ENCODE assay signal across 16 cellular contexts in the genomic region with DNA sequence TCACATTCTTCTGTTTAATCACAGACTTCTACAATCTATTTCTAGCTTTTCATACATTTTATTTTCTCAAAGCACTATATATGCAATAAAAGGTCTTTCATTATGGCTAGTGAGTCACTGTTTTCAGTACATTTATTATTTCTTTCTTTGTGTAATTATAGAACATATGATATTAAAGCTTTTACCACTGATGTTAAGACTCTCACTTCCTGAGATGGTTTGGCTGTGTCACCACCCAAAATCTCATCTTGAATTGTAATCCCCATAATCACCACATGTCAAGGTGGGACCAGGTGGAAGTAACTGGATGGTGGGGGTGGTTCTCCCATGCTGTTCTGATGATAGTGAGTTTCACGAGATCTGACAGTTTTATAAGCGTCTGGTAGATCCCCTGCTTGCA. TPM values are rescaled to one million over a fixed set of nuclear protein-coding genes. Genes with fewer than 3 reads are reported as not detected.
DNase-seq lines count a peak whose midpoint lies in the region; ATAC-seq and FAIRE-seq lines count a peak whose summit lies in the region.
"Had no signal": no experiment of that assay in that cellular context is flagged by ENCODE, and none has a peak within 500 bp of the region (broad histone marks: within the 10 kb centered on the region; RNA-seq: fewer than 3 reads in every experiment).

No MANE protein-coding gene starts in this region.

- peaks cover 29% of the 10 kb centered on the region for H3K9me3 Mint-ChIP-seq in activated CD4-positive, alpha-beta memory T cell treated with anti-CD3 and anti-CD28 coated beads for 36 hours
- peaks cover 32% of the 10 kb centered on the region for H3K9me3 Mint-ChIP-seq in activated CD4-positive, alpha-beta memory T cell treated with anti-CD3 and anti-CD28 coated beads, Interleukin-2, amount 10 ng/mL, durations not matched to agents 7 days and 5 days
- H3K9me3 Mint-ChIP-seq in activated naive CD4-positive, alpha-beta T cell treated with anti-CD3 and anti-CD28 coated beads, Interleukin-2, amount 50 U/mL, for 24 hours = peaks cover 6% of the 10 kb centered on the region
- no peaks in the 10 kb centered on the region for H3K9me3 Mint-ChIP-seq in activated T-helper 17 cell treated with anti-CD3 and anti-CD28 coated beads, Interleukin-2, amount 50 U/mL, for 72 hours
- H3K9me3 Mint-ChIP-seq: HFFc6 had no signal

- peak; percentile 47 for ATAC-seq in activated T-helper 17 cell treated with anti-CD3 and anti-CD28 coated beads, Interleukin-2, amount 50 U/mL, for 72 hours (replicated peaks)
- ATAC-seq: A549 had no signal

- CTCF ChIA-PET in activated CD4-positive, alpha-beta memory T cell treated with anti-CD3 and anti-CD28 coated beads for 36 hours (lab: Charles Lee) = no interaction called here
- CTCF ChIA-PET in activated CD4-positive, alpha-beta memory T cell treated with anti-CD3 and anti-CD28 coated beads, Interleukin-2, amount 10 ng/mL, durations not matched to agents 7 days and 5 days (lab: Charles Lee) = no interaction called here

- no peak for DNase-seq in activated CD4-positive, alpha-beta memory T cell treated with anti-CD3 and anti-CD28 coated beads for 36 hours
- DNase-seq in activated CD4-positive, alpha-beta memory T cell treated with anti-CD3 and anti-CD28 coated beads, Interleukin-2, amount 10 ng/mL, durations not matched to agents 7 days and 5 days = no peak
- DNase-seq in activated naive CD4-positive, alpha-beta T cell treated with Interleukin-2 at 50 U/mL for 16 hours = no peak
- no peak for DNase-seq in GM19239 (ENCODE audit: insufficient read length, low spot score)
- no peak for DNase-seq in NCI-H2171 treated with DMSO at 0.1 percent for 48 hours (lab: John Stamatoyannopoulos, UW)
- DNase-seq in T1000 (lab: John Stamatoyannopoulos, UW) = no peak
- DNase-seq: BE2C; CD4-positive, alpha-beta memory T cell; DMS79; HCEC 1CT; HFFc6 had no signal

- no peak overlapping the region for H3K4me3 Mint-ChIP-seq in activated CD4-positive, alpha-beta memory T cell treated with anti-CD3 and anti-CD28 coated beads for 36 hours
- H3K4me3 Mint-ChIP-seq in activated CD4-positive, alpha-beta memory T cell treated with anti-CD3 and anti-CD28 coated beads, Interleukin-2, amount 10 ng/mL, durations not matched to agents 7 days and 5 days = no peak overlapping the region
- no peak overlapping the region for H3K4me3 Mint-ChIP-seq in activated naive CD4-positive, alpha-beta T cell treated with anti-CD3 and anti-CD28 coated beads, Interleukin-2, amount 50 U/mL, for 24 hours
- no peak overlapping the region for H3K4me3 Mint-ChIP-seq in activated T-helper 17 cell treated with anti-CD3 and anti-CD28 coated beads, Interleukin-2, amount 50 U/mL, for 72 hours
- H3K4me3 Mint-ChIP-seq: CD4-positive, alpha-beta memory T cell; HFFc6 had no signal

- H3K27me3 Mint-ChIP-seq in activated CD4-positive, alpha-beta memory T cell treated with anti-CD3 and anti-CD28 coated beads for 36 hours = no peaks in the 10 kb centered on the region
- H3K27me3 Mint-ChIP-seq in activated CD4-positive, alpha-beta memory T cell treated with anti-CD3 and anti-CD28 coated beads, Interleukin-2, amount 10 ng/mL, durations not matched to agents 7 days and 5 days = no peaks in the 10 kb centered on the region
- H3K27me3 Mint-ChIP-seq in activated naive CD4-positive, alpha-beta T cell treated with anti-CD3 and anti-CD28 coated beads, Interleukin-2, amount 50 U/mL, for 24 hours = no peaks in the 10 kb centered on the region
- no peaks in the 10 kb centered on the region for H3K27me3 Mint-ChIP-seq in activated T-helper 17 cell treated with anti-CD3 and anti-CD28 coated beads, Interleukin-2, amount 50 U/mL, for 72 hours
- H3K27me3 Mint-ChIP-seq: CD4-positive, alpha-beta memory T cell had no signal

- peak overlapping the region; percentile 63 for H3K27ac Mint-ChIP-seq in activated CD4-positive, alpha-beta memory T cell treated with anti-CD3 and anti-CD28 coated beads for 36 hours
- no peak overlapping the region for H3K27ac Mint-ChIP-seq in activated CD4-positive, alpha-beta memory T cell treated with anti-CD3 and anti-CD28 coated beads, Interleukin-2, amount 10 ng/mL, durations not matched to agents 7 days and 5 days
- H3K27ac Mint-ChIP-seq in activated naive CD4-positive, alpha-beta T cell treated with anti-CD3 and anti-CD28 coated beads, Interleukin-2, amount 50 U/mL, for 24 hours = peak overlapping the region; percentile 62
- peak overlapping the region; percentile 90 for H3K27ac Mint-ChIP-seq in activated T-helper 17 cell treated with anti-CD3 and anti-CD28 coated beads, Interleukin-2, amount 50 U/mL, for 72 hours
- H3K27ac Mint-ChIP-seq: HFFc6 had no signal

- H3K36me3 Mint-ChIP-seq in activated CD4-positive, alpha-beta memory T cell treated with anti-CD3 and anti-CD28 coated beads for 36 hours = peaks cover 77% of the 10 kb centered on the region
- peaks cover 89% of the 10 kb centered on the region for H3K36me3 Mint-ChIP-seq in activated CD4-positive, alpha-beta memory T cell treated with anti-CD3 and anti-CD28 coated beads, Interleukin-2, amount 10 ng/mL, durations not matched to agents 7 days and 5 days (ENCODE audit: low read depth)
- H3K36me3 Mint-ChIP-seq in activated naive CD4-positive, alpha-beta T cell treated with anti-CD3 and anti-CD28 coated beads, Interleukin-2, amount 50 U/mL, for 24 hours = peaks cover 62% of the 10 kb centered on the region
- peaks cover 95% of the 10 kb centered on the region for H3K36me3 Mint-ChIP-seq in activated T-helper 17 cell treated with anti-CD3 and anti-CD28 coated beads, Interleukin-2, amount 50 U/mL, for 72 hours (ENCODE audit: low read depth)

- FAIRE-seq in GM19239 (lab: Jason Lieb, UNC) = peak; percentile 28
- FAIRE-seq: A549, GM12891, H1 had no signal

- intact Hi-C loops in activated CD4-positive, alpha-beta memory T cell treated with anti-CD3 and anti-CD28 coated beads for 36 hours (cut with micrococcal nuclease) = loop anchor here (1.0 to 2.0 kb wide), 3 partner anchors 78 to 590 kb away; no protein-coding TSS in a partner anchor

- peaks cover 24% of the 10 kb centered on the region for H3K4me1 Mint-ChIP-seq in activated CD4-positive, alpha-beta memory T cell treated with anti-CD3 and anti-CD28 coated beads for 36 hours (ENCODE audit: low read depth)
- H3K4me1 Mint-ChIP-seq in activated CD4-positive, alpha-beta memory T cell treated with anti-CD3 and anti-CD28 coated beads, Interleukin-2, amount 10 ng/mL, durations not matched to agents 7 days and 5 days = peaks cover 14% of the 10 kb centered on the region
- H3K4me1 Mint-ChIP-seq in activated naive CD4-positive, alpha-beta T cell treated with anti-CD3 and anti-CD28 coated beads, Interleukin-2, amount 50 U/mL, for 24 hours = peaks cover 39% of the 10 kb centered on the region
- peaks cover 19% of the 10 kb centered on the region for H3K4me1 Mint-ChIP-seq in activated T-helper 17 cell treated with anti-CD3 and anti-CD28 coated beads, Interleukin-2, amount 50 U/mL, for 72 hours

- POLR2A ChIA-PET in activated CD4-positive, alpha-beta memory T cell treated with anti-CD3 and anti-CD28 coated beads for 36 hours (lab: Charles Lee) = no interaction called here
- POLR2A ChIA-PET in activated CD4-positive, alpha-beta memory T cell treated with anti-CD3 and anti-CD28 coated beads, Interleukin-2, amount 10 ng/mL, durations not matched to agents 7 days and 5 days (lab: Charles Lee) = no interaction called here

RNA-seq across cellular contexts. Expression of gene UBA6, which starts 41.9 kb away (rescaled TPM):
- total RNA-seq in activated CD4-positive, alpha-beta memory T cell treated with anti-CD3 and anti-CD28 coated beads for 36 hours = 100 to 1,000 TPM; 107 to 112 TPM
- 100 to 1,000 TPM; 116 to 117 TPM for total RNA-seq in activated CD4-positive, alpha-beta memory T cell treated with anti-CD3 and anti-CD28 coated beads, Interleukin-2, amount 10 ng/mL, durations not matched to agents 7 days and 5 days
- total RNA-seq in activated T-helper 17 cell treated with anti-CD3 and anti-CD28 coated beads, Interleukin-2, amount 50 U/mL, for 72 hours = 100 to 1,000 TPM in 1 of 2 donors, 10 to 100 TPM in 1; 95.9 to 103 TPM
